27 cellular contexts compared by ENCODE assay signal in the genomic region with DNA sequence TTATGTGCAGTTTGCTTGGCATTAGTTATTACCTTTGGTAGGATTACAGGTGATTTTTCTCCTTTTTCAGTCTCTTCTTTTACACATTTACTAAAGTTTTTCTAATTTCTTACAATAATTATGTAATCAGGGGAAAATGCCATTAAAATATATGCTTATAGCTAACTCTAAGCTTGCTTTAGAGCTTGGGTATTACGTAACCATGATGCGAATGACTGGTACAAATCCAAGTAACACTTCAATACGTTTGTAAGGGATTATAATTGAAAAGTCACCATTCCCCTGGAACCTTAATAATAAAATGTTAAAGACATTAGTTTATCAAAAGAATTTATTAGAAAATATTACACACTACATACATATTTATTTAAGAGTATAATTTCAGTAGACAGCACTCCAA.
"Had no signal": no experiment of that assay in that cellular context is flagged by ENCODE, and none has a peak within 500 bp of the region (broad histone marks: within the 10 kb centered on the region; RNA-seq: fewer than 3 reads in every experiment).

No MANE protein-coding gene starts in this region.

- H3K9me3 ChIP-seq: Peyer's patch had no signal

- H3K27ac ChIP-seq: cardiac muscle cell, Peyer's patch had no signal

- ATAC-seq: activated CD8-positive, alpha-beta memory T cell treated with anti-CD3 and anti-CD28 coated beads, Interleukin-2, amount 10 ng/mL, durations not matched to agents 7 days and 5 days; activated naive CD4-positive, alpha-beta T cell treated with anti-CD3 and anti-CD28 coated beads, Interleukin-2, amount 50 U/mL, for 72 hours; activated naive CD8-positive, alpha-beta T cell treated with anti-CD3 and anti-CD28 coated beads, Interleukin-2, amount 50 U/mL, for 24 hours; activated T-cell treated with anti-CD3 and anti-CD28 coated beads, Interleukin-2, amount 50 U/mL, for 4 hours; T-helper 17 cell had no signal

- H3K4me1 ChIP-seq: Peyer's patch had no signal

- DNase-seq: activated B cell treated with CpG ODN at 0.5 μM for 24 hours; activated CD4-positive, alpha-beta T cell treated with anti-CD3 and anti-CD28 coated beads for 1 hour; activated CD4-positive, alpha-beta T cell treated with anti-CD3 and anti-CD28 coated beads, Interleukin-2, amount 10 ng/mL, durations not matched to agents 24 days and 14 days; activated CD4-positive, alpha-beta T cell treated with anti-CD3 and anti-CD28 coated beads, Interleukin-2, amount 50 U/mL, for 48 hours; activated CD8-positive, alpha-beta memory T cell treated with anti-CD3 and anti-CD28 coated beads, Interleukin-2, amount 10 ng/mL, durations not matched to agents 7 days and 5 days; activated effector memory CD4-positive, alpha-beta T cell treated with anti-CD3 and anti-CD28 coated beads, Interleukin-2, amount 50 U/mL, for 16 hours; activated naive CD4-positive, alpha-beta T cell treated with Interleukin-2 at 50 U/mL for 16 hours; activated naive CD8-positive, alpha-beta T cell treated with anti-CD3 and anti-CD28 coated beads, Interleukin-2, amount 50 U/mL, for 24 hours; activated T-cell treated with anti-CD3 and anti-CD28 coated beads, Interleukin-2, amount 50 U/mL, for 4 hours; amygdala; KBM-7; NCI-H1105; NCI-H1436; NCI-H1694 treated with DMSO at 0.1 percent for 48 hours; NCI-H2029 treated with DMSO at 0.1 percent for 48 hours; NCI-H345; NCI-H510A; NCI-H69; NK-92 treated with Interleukin-12 subunit alpha and Interleukin-12 subunit beta, amount 100 ng/mL, for 24 hours; Peyer's patch; SHP77; T-helper 17 cell; T-helper 9 cell had no signal

- H3K4me3 ChIP-seq: cardiac muscle cell, Peyer's patch had no signal

- FAIRE-seq: astrocyte, TTC549 had no signal

- H3K27me3 ChIP-seq: cardiac muscle cell, Peyer's patch had no signal
